ENCODE assay signal across 1 cellular context in the genomic region with DNA sequence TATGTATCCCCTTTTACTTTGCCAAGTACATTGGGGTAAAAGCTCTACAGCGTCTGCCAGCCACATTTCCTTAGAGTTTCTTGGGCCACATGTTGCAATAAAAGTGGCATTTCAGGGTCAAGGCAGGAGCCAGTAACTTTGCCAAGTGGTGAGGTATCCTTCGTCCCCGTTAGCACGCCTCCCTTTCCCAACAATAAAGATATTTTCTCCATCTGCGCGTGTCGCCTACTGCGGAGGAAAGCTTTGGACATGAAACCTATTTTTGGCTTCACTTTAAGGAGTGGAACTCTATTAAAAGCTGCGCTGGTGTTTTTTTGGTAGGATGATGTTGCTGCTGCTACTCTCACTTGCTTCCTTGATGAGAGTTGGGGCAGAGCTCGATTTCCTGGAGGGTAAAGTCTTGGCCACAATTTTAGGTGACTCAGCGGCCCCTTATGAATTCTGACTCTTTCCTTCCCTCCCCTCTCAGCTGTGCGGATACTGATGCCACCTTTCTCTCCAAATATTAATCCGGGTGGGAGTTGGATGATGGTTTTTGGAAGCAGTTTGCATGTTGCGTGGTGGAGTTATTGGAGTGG.
TF ChIP-seq lines count a peak whose summit lies in the region.

No MANE protein-coding gene starts in this region.

TF ChIP-seq in K562, 482 proteins besides CTCF, POLR2A, EP300 and RAD21 (continued from another document):
- TF ChIP-seq, protein P1, sequence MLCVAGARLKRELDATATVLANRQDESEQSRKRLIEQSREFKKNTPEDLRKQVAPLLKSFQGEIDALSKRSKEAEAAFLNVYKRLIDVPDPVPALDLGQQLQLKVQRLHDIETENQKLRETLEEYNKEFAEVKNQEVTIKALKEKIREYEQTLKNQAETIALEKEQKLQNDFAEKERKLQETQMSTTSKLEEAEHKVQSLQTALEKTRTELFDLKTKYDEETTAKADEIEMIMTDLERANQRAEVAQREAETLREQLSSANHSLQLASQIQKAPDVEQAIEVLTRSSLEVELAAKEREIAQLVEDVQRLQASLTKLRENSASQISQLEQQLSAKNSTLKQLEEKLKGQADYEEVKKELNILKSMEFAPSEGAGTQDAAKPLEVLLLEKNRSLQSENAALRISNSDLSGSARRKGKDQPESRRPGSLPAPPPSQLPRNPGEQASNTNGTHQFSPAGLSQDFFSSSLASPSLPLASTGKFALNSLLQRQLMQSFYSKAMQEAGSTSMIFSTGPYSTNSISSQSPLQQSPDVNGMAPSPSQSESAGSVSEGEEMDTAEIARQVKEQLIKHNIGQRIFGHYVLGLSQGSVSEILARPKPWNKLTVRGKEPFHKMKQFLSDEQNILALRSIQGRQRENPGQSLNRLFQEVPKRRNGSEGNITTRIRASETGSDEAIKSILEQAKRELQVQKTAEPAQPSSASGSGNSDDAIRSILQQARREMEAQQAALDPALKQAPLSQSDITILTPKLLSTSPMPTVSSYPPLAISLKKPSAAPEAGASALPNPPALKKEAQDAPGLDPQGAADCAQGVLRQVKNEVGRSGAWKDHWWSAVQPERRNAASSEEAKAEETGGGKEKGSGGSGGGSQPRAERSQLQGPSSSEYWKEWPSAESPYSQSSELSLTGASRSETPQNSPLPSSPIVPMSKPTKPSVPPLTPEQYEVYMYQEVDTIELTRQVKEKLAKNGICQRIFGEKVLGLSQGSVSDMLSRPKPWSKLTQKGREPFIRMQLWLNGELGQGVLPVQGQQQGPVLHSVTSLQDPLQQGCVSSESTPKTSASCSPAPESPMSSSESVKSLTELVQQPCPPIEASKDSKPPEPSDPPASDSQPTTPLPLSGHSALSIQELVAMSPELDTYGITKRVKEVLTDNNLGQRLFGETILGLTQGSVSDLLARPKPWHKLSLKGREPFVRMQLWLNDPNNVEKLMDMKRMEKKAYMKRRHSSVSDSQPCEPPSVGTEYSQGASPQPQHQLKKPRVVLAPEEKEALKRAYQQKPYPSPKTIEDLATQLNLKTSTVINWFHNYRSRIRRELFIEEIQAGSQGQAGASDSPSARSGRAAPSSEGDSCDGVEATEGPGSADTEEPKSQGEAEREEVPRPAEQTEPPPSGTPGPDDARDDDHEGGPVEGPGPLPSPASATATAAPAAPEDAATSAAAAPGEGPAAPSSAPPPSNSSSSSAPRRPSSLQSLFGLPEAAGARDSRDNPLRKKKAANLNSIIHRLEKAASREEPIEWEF (CRISPR knock-in tag; IDR thresholded peaks at IDR 0.05), result peak; percentile 84
- 0 out of 2 replicates have a peak, but pooled peaks have one; percentile 3 for TF ChIP-seq ZFP1 (CRISPR knock-in tag; IDR thresholded peaks at IDR 0.05)
- 0 out of 4 replicates have a peak, but pooled peaks of 1 of the 2 experiments have one; percentile 31 for TF ChIP-seq TEAD1 (CRISPR knock-in tag; IDR thresholded peaks at IDR 0.05)
- TF ChIP-seq RBM34 (IDR thresholded peaks at IDR 0.05; ENCODE audit: borderline replicate concordance, insufficient read depth, low read length), result no peak
- TF ChIP-seq, protein P2, sequence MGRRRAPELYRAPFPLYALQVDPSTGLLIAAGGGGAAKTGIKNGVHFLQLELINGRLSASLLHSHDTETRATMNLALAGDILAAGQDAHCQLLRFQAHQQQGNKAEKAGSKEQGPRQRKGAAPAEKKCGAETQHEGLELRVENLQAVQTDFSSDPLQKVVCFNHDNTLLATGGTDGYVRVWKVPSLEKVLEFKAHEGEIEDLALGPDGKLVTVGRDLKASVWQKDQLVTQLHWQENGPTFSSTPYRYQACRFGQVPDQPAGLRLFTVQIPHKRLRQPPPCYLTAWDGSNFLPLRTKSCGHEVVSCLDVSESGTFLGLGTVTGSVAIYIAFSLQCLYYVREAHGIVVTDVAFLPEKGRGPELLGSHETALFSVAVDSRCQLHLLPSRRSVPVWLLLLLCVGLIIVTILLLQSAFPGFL (CRISPR knock-in tag; IDR thresholded peaks at IDR 0.05), result 0 out of 2 replicates have a peak, but pooled peaks have one; percentile 32
- no peak for TF ChIP-seq CCAR2 (IDR thresholded peaks at IDR 0.05; ENCODE audit: low read depth, low read length)
- TF ChIP-seq, protein P3, sequence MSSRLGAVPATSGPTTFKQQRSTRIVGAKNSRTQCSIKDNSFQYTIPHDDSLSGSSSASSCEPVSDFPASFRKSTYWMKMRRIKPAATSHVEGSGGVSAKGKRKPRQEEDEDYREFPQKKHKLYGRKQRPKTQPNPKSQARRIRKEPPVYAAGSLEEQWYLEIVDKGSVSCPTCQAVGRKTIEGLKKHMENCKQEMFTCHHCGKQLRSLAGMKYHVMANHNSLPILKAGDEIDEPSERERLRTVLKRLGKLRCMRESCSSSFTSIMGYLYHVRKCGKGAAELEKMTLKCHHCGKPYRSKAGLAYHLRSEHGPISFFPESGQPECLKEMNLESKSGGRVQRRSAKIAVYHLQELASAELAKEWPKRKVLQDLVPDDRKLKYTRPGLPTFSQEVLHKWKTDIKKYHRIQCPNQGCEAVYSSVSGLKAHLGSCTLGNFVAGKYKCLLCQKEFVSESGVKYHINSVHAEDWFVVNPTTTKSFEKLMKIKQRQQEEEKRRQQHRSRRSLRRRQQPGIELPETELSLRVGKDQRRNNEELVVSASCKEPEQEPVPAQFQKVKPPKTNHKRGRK (tag; IDR thresholded peaks at IDR 0.05), result no peak
- TF ChIP-seq GATAD2A (IDR thresholded peaks at IDR 0.05), result 0 out of 2 replicates have a peak, but pooled peaks have one; percentile 58
- TF ChIP-seq BRD9 (IDR thresholded peaks at IDR 0.05; ENCODE audit: low read depth, partially characterized antibody), result peak; percentile 26
- TF ChIP-seq CHD4 (IDR thresholded peaks at IDR 0.05; ENCODE audit: insufficient read depth, insufficient replicate concordance, low read depth, low read length, poor library complexity, severe bottlenecking), result peak; percentile 38
- peak; percentile 40; the same call in 1 of the 2 replicates for TF ChIP-seq C11orf30 (IDR thresholded peaks at IDR 0.05; ENCODE audit: low read depth)
- TF ChIP-seq SMARCC2 (IDR thresholded peaks at IDR 0.05; ENCODE audit: low read depth), result peak; percentile 19; the same call in 1 of the 2 replicates
- no peak for TF ChIP-seq NFE2L1 (tag; IDR thresholded peaks at IDR 0.05; ENCODE audit: borderline replicate concordance, low read depth)
TF ChIP-seq in K562: peak in this region for 36.
